In genomic region chr6:76861403-76861802, GRCh38 we compare ENCODE assay signal across 8 cellular contexts.
DNase-seq lines count a peak whose midpoint lies in the region; ATAC-seq, FAIRE-seq and TF ChIP-seq lines count a peak whose summit lies in the region.

No MANE protein-coding gene starts in this region.

- TF ChIP-seq CTCF in HFFc6 (IDR thresholded peaks at IDR 0.05) (peak; percentile 63), PC-3 (conservative IDR thresholded peaks at IDR 0.05; ENCODE audit: low read depth, low read length) (peak; percentile 29; the same call in 1 of the 2 replicates), kidney (IDR thresholded peaks at IDR 0.05; ENCODE audit: borderline replicate concordance, extremely low read depth, insufficient read depth) (peak; percentile 36)

- no peak overlapping the region for H3K4me3 ChIP-seq in PC-3 (ENCODE audit: low read length)
- no peak overlapping the region for H3K4me3 ChIP-seq in kidney (ENCODE audit: low read length in 2 of 2)

- no peaks in the 10 kb centered on the region for H3F3A ChIP-seq in PC-3 (ENCODE audit: low read length, unreplicated experiment)

- no peaks in the 10 kb centered on the region for H3K9me2 ChIP-seq in PC-3 (replicated peaks; ENCODE audit: low read length)

- no peaks in the 10 kb centered on the region for H3K27me3 ChIP-seq in PC-3 (ENCODE audit: low read length)

- H3K36me3 ChIP-seq in PC-3 (ENCODE audit: low read depth, low read length), result no peaks in the 10 kb centered on the region
- no peaks in the 10 kb centered on the region for H3K36me3 ChIP-seq in kidney (ENCODE audit: control insufficient read depth in 1 of 2, insufficient read depth in 2 of 2, low read length in 2 of 2)

- H3K4me3 Mint-ChIP-seq in HFFc6, result no peak overlapping the region

- no peaks in the 10 kb centered on the region for H4K20me1 ChIP-seq in PC-3 (ENCODE audit: low read length)

- H2AFZ ChIP-seq in PC-3 (ENCODE audit: low read length), result no peak overlapping the region

- CTCF ChIA-PET in PC-3 (lab: Charles Lee), result interaction anchor here (0.6 kb wide), 1 partner anchor 178 kb away, joined by 4 read pairs; no protein-coding TSS in a partner anchor

- POLR2A ChIA-PET in PC-3 (lab: Charles Lee; ENCODE audit: unreplicated experiment), result no interaction called here

- H3K9me3 ChIP-seq in PC-3 (ENCODE audit: low read length) (no peaks in the 10 kb centered on the region), kidney (ENCODE audit: control insufficient read depth in 1 of 2, low read length in 2 of 2) (no peaks in the 10 kb centered on the region)

- ATAC-seq in PC-3, result peak; percentile 38; the same call in 1 of the 2 replicates

- no peaks in the 10 kb centered on the region for H3K4me1 Mint-ChIP-seq in HFFc6 (ENCODE audit: low read depth)

- no peak overlapping the region for H3K9ac ChIP-seq in PC-3 (ENCODE audit: low read length)
- no peak overlapping the region for H3K9ac ChIP-seq in kidney (ENCODE audit: low read length in 2 of 2)

- peaks cover 3% of the 10 kb centered on the region; the same call in 1 of the 2 replicates for H3K9me3 Mint-ChIP-seq in HFFc6

- DNase-seq in NCI-H1105 treated with DMSO at 0.1 percent for 48 hours (lab: John Stamatoyannopoulos, UW), result peak; percentile 5
- no peak for DNase-seq in NCI-H1105 (lab: John Stamatoyannopoulos, UW)
- DNase-seq in HFFc6, result no peak
- DNase-seq in PC-3, result peak; percentile 27
- no peak for DNase-seq in kidney
- no peak for DNase-seq in NCI-H1694 (lab: John Stamatoyannopoulos, UW)
- no peak for DNase-seq in germinal center (ENCODE audit: low spot score)
- DNase-seq in hippocampal formation (lab: John Stamatoyannopoulos, UW), result no peak

- H3K79me2 ChIP-seq in PC-3 (ENCODE audit: low read length), result no peaks in the 10 kb centered on the region

- H3K27ac Mint-ChIP-seq in HFFc6, result no peak overlapping the region

- no peak for FAIRE-seq in kidney (lab: Jason Lieb, UNC)

- no peaks in the 10 kb centered on the region for H3K4me1 ChIP-seq in PC-3 (ENCODE audit: insufficient read depth, low read length)
- no peaks in the 10 kb centered on the region for H3K4me1 ChIP-seq in kidney (ENCODE audit: control insufficient read depth in 1 of 2, insufficient read depth in 1 of 2, low read depth in 1 of 2, low read length in 2 of 2)

- H3K4me2 ChIP-seq in PC-3 (ENCODE audit: low read length), result no peak overlapping the region

- no TSS peak for BruUV-seq in PC-3 (replicated peaks; lab: Mats Ljungman, UMichigan)

- H3K36me3 Mint-ChIP-seq in HFFc6 (ENCODE audit: low read depth), result no peaks in the 10 kb centered on the region

- H3K27me3 Mint-ChIP-seq in HFFc6 (ENCODE audit: insufficient read depth), result no peaks in the 10 kb centered on the region

- intact Hi-C loops in PC-3 (cut with micrococcal nuclease), result no loop called here
- intact Hi-C loops in kidney (cut with DNase I), result no loop called here

- H3K27ac ChIP-seq in PC-3 (ENCODE audit: low read length) (no peak overlapping the region), kidney (ENCODE audit: low read depth in 2 of 2, low read length in 2 of 2) (no peak overlapping the region)

Comparison
In these comparisons a context has a peak if more than half of its experiments do, and no peak if none do; other contexts are left out.
1. DNase-seq: peak in NCI-H1105 treated with DMSO at 0.1 percent for 48 hours (single experiment) and PC-3 (single experiment); none in NCI-H1105 (single experiment), HFFc6 (single experiment), kidney (single experiment), NCI-H1694 (single experiment), germinal center (single experiment) and hippocampal formation (0 of 2).
2. Peak in every context shown above with its lines, with median percentiles within 50 percentile points of each other: CTCF ChIP-seq.